ENCODE assay signal across 2 cellular contexts in the genomic region with DNA sequence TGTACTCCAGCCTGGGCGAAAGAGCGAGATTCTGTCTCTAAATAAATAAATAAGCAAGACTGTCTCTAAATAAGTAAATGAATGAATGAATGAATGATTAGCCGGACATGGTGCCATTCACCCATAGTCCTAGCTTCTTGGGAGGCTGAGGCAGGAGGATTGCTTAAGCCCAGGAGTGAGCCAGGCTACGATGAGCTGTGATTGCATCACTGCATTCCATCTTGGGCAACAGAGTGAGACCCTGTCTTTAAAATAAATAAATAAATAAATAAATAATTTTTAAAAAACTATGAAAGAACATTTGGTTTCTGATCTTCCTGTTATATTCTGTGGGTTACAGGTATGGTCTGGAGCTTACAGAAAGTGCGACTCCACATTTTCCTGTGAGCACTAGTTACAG.
TF ChIP-seq lines count a peak whose summit lies in the region.

No MANE protein-coding gene starts in this region.

TF ChIP-seq in H1, 55 proteins besides CTCF, POLR2A, EP300 and RAD21:
- TF ChIP-seq ZNF274 (IDR thresholded peaks at IDR 0.05; ENCODE audit: borderline replicate concordance, extremely low read depth, low read length) (no peak), CEBPB (IDR thresholded peaks at IDR 0.05; ENCODE audit: low read depth, low read length) (peak; percentile 40; the same call in 1 of the 2 replicates), KDM5A (IDR thresholded peaks at IDR 0.05; ENCODE audit: low read length) (no peak), GTF2F1 (IDR thresholded peaks at IDR 0.05; ENCODE audit: borderline replicate concordance, low read depth, low read length) (no peak)

TF ChIP-seq in SK-N-SH, 30 proteins besides CTCF, POLR2A, EP300 and RAD21:
- TF ChIP-seq, protein P1, sequence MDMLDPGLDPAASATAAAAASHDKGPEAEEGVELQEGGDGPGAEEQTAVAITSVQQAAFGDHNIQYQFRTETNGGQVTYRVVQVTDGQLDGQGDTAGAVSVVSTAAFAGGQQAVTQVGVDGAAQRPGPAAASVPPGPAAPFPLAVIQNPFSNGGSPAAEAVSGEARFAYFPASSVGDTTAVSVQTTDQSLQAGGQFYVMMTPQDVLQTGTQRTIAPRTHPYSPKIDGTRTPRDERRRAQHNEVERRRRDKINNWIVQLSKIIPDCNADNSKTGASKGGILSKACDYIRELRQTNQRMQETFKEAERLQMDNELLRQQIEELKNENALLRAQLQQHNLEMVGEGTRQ (IDR thresholded peaks at IDR 0.05; ENCODE audit: borderline replicate concordance, low read depth, low read length) = no peak
- TF ChIP-seq, protein P2, sequence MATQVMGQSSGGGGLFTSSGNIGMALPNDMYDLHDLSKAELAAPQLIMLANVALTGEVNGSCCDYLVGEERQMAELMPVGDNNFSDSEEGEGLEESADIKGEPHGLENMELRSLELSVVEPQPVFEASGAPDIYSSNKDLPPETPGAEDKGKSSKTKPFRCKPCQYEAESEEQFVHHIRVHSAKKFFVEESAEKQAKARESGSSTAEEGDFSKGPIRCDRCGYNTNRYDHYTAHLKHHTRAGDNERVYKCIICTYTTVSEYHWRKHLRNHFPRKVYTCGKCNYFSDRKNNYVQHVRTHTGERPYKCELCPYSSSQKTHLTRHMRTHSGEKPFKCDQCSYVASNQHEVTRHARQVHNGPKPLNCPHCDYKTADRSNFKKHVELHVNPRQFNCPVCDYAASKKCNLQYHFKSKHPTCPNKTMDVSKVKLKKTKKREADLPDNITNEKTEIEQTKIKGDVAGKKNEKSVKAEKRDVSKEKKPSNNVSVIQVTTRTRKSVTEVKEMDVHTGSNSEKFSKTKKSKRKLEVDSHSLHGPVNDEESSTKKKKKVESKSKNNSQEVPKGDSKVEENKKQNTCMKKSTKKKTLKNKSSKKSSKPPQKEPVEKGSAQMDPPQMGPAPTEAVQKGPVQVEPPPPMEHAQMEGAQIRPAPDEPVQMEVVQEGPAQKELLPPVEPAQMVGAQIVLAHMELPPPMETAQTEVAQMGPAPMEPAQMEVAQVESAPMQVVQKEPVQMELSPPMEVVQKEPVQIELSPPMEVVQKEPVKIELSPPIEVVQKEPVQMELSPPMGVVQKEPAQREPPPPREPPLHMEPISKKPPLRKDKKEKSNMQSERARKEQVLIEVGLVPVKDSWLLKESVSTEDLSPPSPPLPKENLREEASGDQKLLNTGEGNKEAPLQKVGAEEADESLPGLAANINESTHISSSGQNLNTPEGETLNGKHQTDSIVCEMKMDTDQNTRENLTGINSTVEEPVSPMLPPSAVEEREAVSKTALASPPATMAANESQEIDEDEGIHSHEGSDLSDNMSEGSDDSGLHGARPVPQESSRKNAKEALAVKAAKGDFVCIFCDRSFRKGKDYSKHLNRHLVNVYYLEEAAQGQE (IDR thresholded peaks at IDR 0.05; ENCODE audit: low read depth, low read length) = no peak
- no peak for TF ChIP-seq CHD2 (IDR thresholded peaks at IDR 0.05; ENCODE audit: low read length, partially characterized antibody)
- no peak for TF ChIP-seq NRF1 (IDR thresholded peaks at IDR 0.05; ENCODE audit: low read depth, low read length)
- no peak for TF ChIP-seq ELF1 (IDR thresholded peaks at IDR 0.05)
- TF ChIP-seq RXRA (IDR thresholded peaks at IDR 0.05; ENCODE audit: borderline replicate concordance, low read depth) = no peak
- TF ChIP-seq EZH2phosphoT487 (IDR thresholded peaks at IDR 0.05; ENCODE audit: borderline replicate concordance, low read depth) = no peak
- no peak for TF ChIP-seq YY1 (IDR thresholded peaks at IDR 0.05; ENCODE audit: low read depth)
